28 cellular contexts compared by ENCODE assay signal in genomic region chr5:90483206-90483605, GRCh38.
"Had no signal": no experiment of that assay in that cellular context is flagged by ENCODE, and none has a peak within 500 bp of the region (broad histone marks: within the 10 kb centered on the region; RNA-seq: fewer than 3 reads in every experiment).

No MANE protein-coding gene starts in this region.

- H3K4me1 Mint-ChIP-seq: activated naive CD8-positive, alpha-beta T cell treated with anti-CD3 and anti-CD28 coated beads, Interleukin-2, amount 50 U/mL, for 24 hours; brain; immature natural killer cell; naive thymus-derived CD4-positive, alpha-beta T cell had no signal

- DNase-seq: activated CD4-positive, alpha-beta T cell treated with anti-CD3 and anti-CD28 coated beads for 1 hour; activated CD4-positive, alpha-beta T cell treated with anti-CD3 and anti-CD28 coated beads, Interleukin-2, amount 50 U/mL, for 1 hour; activated CD8-positive, alpha-beta T cell treated with anti-CD3 and anti-CD28 coated beads, Interleukin-2, amount 10 ng/mL, durations not matched to agents 7 days and 5 days; activated gamma-delta T cell; activated naive CD4-positive, alpha-beta T cell treated with anti-CD3 and anti-CD28 coated beads, Interleukin-2, amount 50 U/mL, for 16 hours; activated naive CD8-positive, alpha-beta T cell treated with anti-CD3 and anti-CD28 coated beads, Interleukin-2, amount 50 U/mL, for 24 hours; aorta; central memory CD4-positive, alpha-beta T cell; colonic mucosa; endodermal cell; foreskin fibroblast; immature natural killer cell; kidney glomerular epithelial cell; left ventricle myocardium inferior; naive thymus-derived CD4-positive, alpha-beta T cell; ovary; psoas muscle; spleen; stimulated activated CD4-positive, alpha-beta T cell treated with anti-CD3 and anti-CD28 coated beads, Interleukin-4, amount 100 ng/mL, for 1 hour; stimulated activated naive CD4-positive, alpha-beta T cell treated with Interleukin-2 at 50 U/mL for 16 hours had no signal

- H3K27ac Mint-ChIP-seq: activated CD8-positive, alpha-beta T cell treated with anti-CD3 and anti-CD28 coated beads, Interleukin-2, amount 10 ng/mL, durations not matched to agents 7 days and 5 days; activated naive CD8-positive, alpha-beta T cell treated with anti-CD3 and anti-CD28 coated beads, Interleukin-2, amount 50 U/mL, for 24 hours; activated T-helper 1 cell treated with anti-CD3 and anti-CD28 coated beads, Interleukin-12 subunit alpha, Interleukin-12 subunit beta, Interleukin-2, Interleukin-4 antibody, amounts not matched to agents 30 ng/mL and 10 ng/mL and 1 ng/mL, durations not matched to agents 14 hours and 24 hours and 36 hours; brain; endodermal cell; immature natural killer cell; naive thymus-derived CD4-positive, alpha-beta T cell; neural progenitor cell; type B pancreatic cell had no signal

- H3K4me3 ChIP-seq: colonic mucosa, hepatocyte, left ventricle myocardium inferior, neural progenitor cell, ovary, psoas muscle, right atrium auricular region, spleen, thoracic aorta, vagina had no signal

- H3K9me3 Mint-ChIP-seq: activated naive CD8-positive, alpha-beta T cell treated with anti-CD3 and anti-CD28 coated beads, Interleukin-2, amount 50 U/mL, for 24 hours; activated T-helper 1 cell treated with anti-CD3 and anti-CD28 coated beads, Interleukin-12 subunit alpha, Interleukin-12 subunit beta, Interleukin-2, Interleukin-4 antibody, amounts not matched to agents 30 ng/mL and 10 ng/mL and 1 ng/mL, durations not matched to agents 14 hours and 24 hours and 36 hours; brain; endodermal cell; immature natural killer cell; naive thymus-derived CD4-positive, alpha-beta T cell; neural progenitor cell; type B pancreatic cell had no signal

- H3K27me3 Mint-ChIP-seq: activated naive CD8-positive, alpha-beta T cell treated with anti-CD3 and anti-CD28 coated beads, Interleukin-2, amount 50 U/mL, for 24 hours; brain; naive thymus-derived CD4-positive, alpha-beta T cell; type B pancreatic cell had no signal

- H3K36me3 Mint-ChIP-seq: brain, immature natural killer cell, type B pancreatic cell had no signal

- H3K4me3 Mint-ChIP-seq: activated CD8-positive, alpha-beta T cell treated with anti-CD3 and anti-CD28 coated beads, Interleukin-2, amount 10 ng/mL, durations not matched to agents 7 days and 5 days; activated naive CD8-positive, alpha-beta T cell treated with anti-CD3 and anti-CD28 coated beads, Interleukin-2, amount 50 U/mL, for 24 hours; activated T-helper 1 cell treated with anti-CD3 and anti-CD28 coated beads, Interleukin-12 subunit alpha, Interleukin-12 subunit beta, Interleukin-2, Interleukin-4 antibody, amounts not matched to agents 30 ng/mL and 10 ng/mL and 1 ng/mL, durations not matched to agents 14 hours and 24 hours and 36 hours; brain; endodermal cell; immature natural killer cell; naive thymus-derived CD4-positive, alpha-beta T cell; neural progenitor cell; type B pancreatic cell had no signal
